ENCODE assay signal across 8 cellular contexts in genomic region chr9:130053504-130054427, GRCh38.
DNase-seq lines count a peak whose midpoint lies in the region; ATAC-seq lines count a peak whose summit lies in the region.

GPR107 (plus strand) TSS chr9:130053906; CDS start chr9:130053933, 27 bp downstream.

- no peaks in the 10 kb centered on the region for H3K9me3 Mint-ChIP-seq in memory B cell

- peak within 1 kb of the TSS; percentile 71 for H3K27ac ChIP-seq in ACC112 (ENCODE audit: low read depth, low read length)
- H3K27ac ChIP-seq in effector memory CD4-positive, alpha-beta T cell (ENCODE audit: insufficient read depth, low read length, poor library complexity, severe bottlenecking) = peak within 1 kb of the TSS; percentile 96

- H3K4me1 Mint-ChIP-seq in memory B cell = peaks cover 10% of the 10 kb centered on the region

- ATAC-seq in GM18861 (IDR thresholded peaks at IDR 0.05; ENCODE audit: unreplicated experiment) (peak; percentile 70), HG03139 (IDR thresholded peaks at IDR 0.05; ENCODE audit: unreplicated experiment) (peak; percentile 75), memory B cell (ENCODE audit: low read depth) (peak; percentile 93)

- H3K4me1 ChIP-seq in ACC112 (ENCODE audit: control insufficient read depth, insufficient read depth, low read length, unreplicated experiment) = peaks cover 20% of the 10 kb centered on the region
- peaks cover 7% of the 10 kb centered on the region for H3K4me1 ChIP-seq in effector memory CD4-positive, alpha-beta T cell (ENCODE audit: control insufficient read depth, insufficient read depth, low read length, poor library complexity, severe bottlenecking)

- H3K27me3 Mint-ChIP-seq in memory B cell = no peaks in the 10 kb centered on the region

- H3K4me3 ChIP-seq in ACC112 (ENCODE audit: low read depth, low read length) = peak within 1 kb of the TSS; percentile 92
- peak within 1 kb of the TSS; percentile 96 for H3K4me3 ChIP-seq in effector memory CD4-positive, alpha-beta T cell (ENCODE audit: insufficient read depth, low read depth, low read length, poor library complexity, severe bottlenecking)

- DNase-seq in NCI-H82 treated with DMSO at 0.1 percent for 48 hours (lab: John Stamatoyannopoulos, UW; ENCODE audit: unreplicated experiment) (peak; percentile 25), memory B cell (ENCODE audit: low spot score in 2 of 2) (peak; percentile 62 to 84)
- DNase-seq in activated CD8-positive, alpha-beta memory T cell treated with anti-CD3 and anti-CD28 coated beads for 24 hours = peak; percentile 92
- DNase-seq in effector memory CD4-positive, alpha-beta T cell = peak; percentile 58 to 70 (median 61)
- DNase-seq in stimulated activated CD8-positive, alpha-beta memory T cell treated with anti-CD3 and anti-CD28 coated beads, Interleukin-12 subunit alpha, Interleukin-12 subunit beta, amount 100 ng/mL, for 24 hours (ENCODE audit: extremely low read depth) = peak; percentile 58

- peak within 1 kb of the TSS; percentile 96 for H2AFZ ChIP-seq in ACC112 (ENCODE audit: low read length, unreplicated experiment)

- H3K27me3 ChIP-seq in ACC112 (ENCODE audit: insufficient read depth, low read length) = no peaks in the 10 kb centered on the region
- no peaks in the 10 kb centered on the region for H3K27me3 ChIP-seq in effector memory CD4-positive, alpha-beta T cell (replicated peaks; ENCODE audit: control insufficient read depth, insufficient read depth, low read length, poor library complexity, severe bottlenecking)

- peak within 1 kb of the TSS; percentile 93 for H3K4me3 Mint-ChIP-seq in memory B cell

- no peaks in the 10 kb centered on the region for H3K9me3 ChIP-seq in effector memory CD4-positive, alpha-beta T cell (ENCODE audit: control insufficient read depth, low read length)

- H3K27ac Mint-ChIP-seq in memory B cell = peak within 1 kb of the TSS; percentile 90

- H3K36me3 ChIP-seq in ACC112 (ENCODE audit: insufficient read depth, low read length) = no peaks in the 10 kb centered on the region
- H3K36me3 ChIP-seq in effector memory CD4-positive, alpha-beta T cell (ENCODE audit: control insufficient read depth, insufficient read depth, low read length) = no peaks in the 10 kb centered on the region

- peaks cover 3% of the 10 kb centered on the region for H3K36me3 Mint-ChIP-seq in memory B cell

- H3K79me2 ChIP-seq in ACC112 (ENCODE audit: control insufficient read depth, insufficient read depth, low read length, unreplicated experiment) = peaks cover 50% of the 10 kb centered on the region

Comparison
In these comparisons a context has a peak if more than half of its experiments do, and no peak if none do; other contexts are left out.
1. Peak in every context shown above with its lines: DNase-seq, ATAC-seq, H3K4me3 ChIP-seq and H3K27ac ChIP-seq.
2. DNase-seq: peak in every context shown above with its lines; median percentile 92 in activated CD8-positive, alpha-beta memory T cell treated with anti-CD3 and anti-CD28 coated beads for 24 hours; 73 in memory B cell; 61 in effector memory CD4-positive, alpha-beta T cell; 58 in stimulated activated CD8-positive, alpha-beta memory T cell treated with anti-CD3 and anti-CD28 coated beads, Interleukin-12 subunit alpha, Interleukin-12 subunit beta, amount 100 ng/mL, for 24 hours; 25 in NCI-H82 treated with DMSO at 0.1 percent for 48 hours.